ENCODE assay signal across 9 cellular contexts in the genomic region with DNA sequence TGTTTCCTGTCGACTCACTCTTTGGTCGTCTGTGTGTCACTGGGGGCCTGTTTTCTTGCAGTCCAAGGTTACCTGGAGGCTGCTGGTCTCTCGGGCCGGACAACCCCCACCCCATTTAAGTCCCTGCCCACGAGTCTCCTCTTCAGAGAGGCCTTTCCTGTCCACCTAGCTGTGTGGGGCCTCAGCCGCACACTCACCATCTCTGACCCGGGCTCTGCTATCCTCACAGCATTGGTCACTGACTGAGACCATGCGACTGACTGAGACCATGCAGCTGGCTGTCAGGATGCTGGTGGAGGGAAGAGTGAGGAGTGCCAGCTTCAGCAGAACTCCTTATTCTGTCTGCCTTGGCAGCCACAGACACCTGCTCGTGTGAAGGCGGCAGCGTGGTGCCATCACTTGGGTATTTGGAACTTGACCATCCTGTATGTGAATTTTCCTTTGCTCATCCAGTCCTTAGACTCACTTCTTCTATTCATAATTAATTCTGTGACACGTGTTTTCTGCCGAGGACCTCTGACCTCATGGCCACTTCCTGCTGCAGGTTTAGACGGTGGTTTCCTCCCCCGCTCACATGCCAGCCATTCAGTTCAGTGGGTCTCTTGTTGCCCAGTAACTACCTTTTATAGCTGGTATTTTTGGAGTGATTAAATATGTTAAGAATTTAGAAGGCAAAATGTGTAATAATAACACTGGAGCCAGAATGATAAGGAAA. TPM values are rescaled to one million over a fixed set of nuclear protein-coding genes. Genes with fewer than 3 reads are reported as not detected.
DNase-seq lines count a peak whose midpoint lies in the region; ATAC-seq and TF ChIP-seq lines count a peak whose summit lies in the region.
"Had no signal": no experiment of that assay in that cellular context is flagged by ENCODE, and none has a peak within 500 bp of the region (broad histone marks: within the 10 kb centered on the region; RNA-seq: fewer than 3 reads in every experiment).

No MANE protein-coding gene starts in this region.

- H3K4me1 ChIP-seq in endodermal cell (ENCODE audit: control insufficient read depth, insufficient read depth, low read length), result no peaks in the 10 kb centered on the region

- no peaks in the 10 kb centered on the region for H3K27me3 ChIP-seq in endodermal cell (ENCODE audit: control insufficient read depth, insufficient read depth, low read length, poor library complexity, severe bottlenecking)

- H3K9me3 ChIP-seq in endodermal cell (ENCODE audit: control insufficient read depth, low read length), result no peaks in the 10 kb centered on the region

- TF ChIP-seq CTCF in endodermal cell (conservative IDR thresholded peaks at IDR 0.05) (no peak), GM13977 (IDR thresholded peaks at IDR 0.05; ENCODE audit: extremely low read depth, insufficient read depth, missing control alignments) (no peak)

- H3K27ac Mint-ChIP-seq in T-helper 1 cell treated with Interleukin-12 subunit alpha and Interleukin-12 subunit beta and Interleukin-4 antibody, amounts not matched to agents 30 μg/mL and 1 μg/mL, for 36 hours, result peak overlapping the region; percentile 68
- peak overlapping the region; percentile 0 for H3K27ac Mint-ChIP-seq in endodermal cell

- H3K4me3 Mint-ChIP-seq in T-helper 1 cell treated with Interleukin-12 subunit alpha and Interleukin-12 subunit beta and Interleukin-4 antibody, amounts not matched to agents 30 μg/mL and 1 μg/mL, for 36 hours, result peak overlapping the region; percentile 36
- H3K4me3 Mint-ChIP-seq in endodermal cell, result no peak overlapping the region

- no peak overlapping the region for H3K4me3 ChIP-seq in endodermal cell (ENCODE audit: low read length)

- peak overlapping the region; percentile 38 for H3K27ac ChIP-seq in endodermal cell (ENCODE audit: low read depth, low read length)
- H3K27ac ChIP-seq: 22Rv1 had no signal

- H3K9me3 Mint-ChIP-seq in T-helper 1 cell treated with Interleukin-12 subunit alpha and Interleukin-12 subunit beta and Interleukin-4 antibody, amounts not matched to agents 30 μg/mL and 1 μg/mL, for 36 hours, result no peaks in the 10 kb centered on the region
- peaks cover 12% of the 10 kb centered on the region for H3K9me3 Mint-ChIP-seq in endodermal cell

- no peaks in the 10 kb centered on the region for H3K36me3 Mint-ChIP-seq in T-helper 1 cell treated with Interleukin-12 subunit alpha and Interleukin-12 subunit beta and Interleukin-4 antibody, amounts not matched to agents 30 μg/mL and 1 μg/mL, for 36 hours (ENCODE audit: low read depth)
- peaks cover 29% of the 10 kb centered on the region for H3K36me3 Mint-ChIP-seq in endodermal cell (ENCODE audit: low read depth)

- DNase-seq in NCI-H146 (lab: John Stamatoyannopoulos, UW), result peak; percentile 20
- no peak for DNase-seq in NCI-H146 treated with DMSO at 0.1 percent for 48 hours (lab: John Stamatoyannopoulos, UW; ENCODE audit: unreplicated experiment)
- no peak for DNase-seq in endodermal cell
- DNase-seq in stimulated activated CD8-positive, alpha-beta memory T cell treated with anti-CD3 and anti-CD28 coated beads, Interleukin-15, amount 100 ng/mL, for 48 hours (ENCODE audit: low read depth in 2 of 2), result peak; percentile 19 to 28
- no peak for DNase-seq in GM13977 (ENCODE audit: low spot score)
- DNase-seq in NCI-H1694 (lab: John Stamatoyannopoulos, UW), result no peak

- ATAC-seq in HG03439 (IDR thresholded peaks at IDR 0.05; ENCODE audit: unreplicated experiment), result no peak

- H3K36me3 ChIP-seq in endodermal cell (ENCODE audit: control insufficient read depth, insufficient read depth, low read length), result peaks cover 14% of the 10 kb centered on the region

- 90 to 92% methylated on average over 9 to 15 of the region's 15 CpGs for WGBS in endodermal cell (ENCODE audit: insufficient coverage in 1 of 2, insufficient read length in 1 of 2), 2 experiments

- H3K27me3 Mint-ChIP-seq in T-helper 1 cell treated with Interleukin-12 subunit alpha and Interleukin-12 subunit beta and Interleukin-4 antibody, amounts not matched to agents 30 μg/mL and 1 μg/mL, for 36 hours (ENCODE audit: low read depth), result peaks cover 6% of the 10 kb centered on the region
- no peaks in the 10 kb centered on the region for H3K27me3 Mint-ChIP-seq in endodermal cell (ENCODE audit: insufficient read depth)

- in situ Hi-C loops in GM13977 (cut with MboI; ENCODE audit: low pct_unique_long_range_greater_than_20kb, low sequenced_read_pairs, unreplicated experiment), result no loop called here

- no peak overlapping the region for H3K9ac ChIP-seq in endodermal cell (ENCODE audit: extremely low read depth, low read length, poor library complexity, severe bottlenecking)

- peaks cover 15% of the 10 kb centered on the region for H3K4me1 Mint-ChIP-seq in T-helper 1 cell treated with Interleukin-12 subunit alpha and Interleukin-12 subunit beta and Interleukin-4 antibody, amounts not matched to agents 30 μg/mL and 1 μg/mL, for 36 hours (ENCODE audit: low read depth)
- no peaks in the 10 kb centered on the region for H3K4me1 Mint-ChIP-seq in endodermal cell

RNA-seq across cellular contexts. Expression of a gene that starts 47.5 kb away (rescaled TPM):
- 10 to 100 TPM; 39.0 to 39.6 TPM for total RNA-seq in endodermal cell
- polyA plus RNA-seq in endodermal cell (2013, experiment 1 of 2), result 23.2 TPM
- polyA plus RNA-seq in endodermal cell (2013, experiment 2 of 2), result 22.2 TPM

RNA-seq across cellular contexts. Expression of a gene that starts 58.9 kb away (rescaled TPM):
- 10 to 100 TPM; 21.9 to 28.3 TPM for total RNA-seq in endodermal cell
- polyA plus RNA-seq in endodermal cell (2013, experiment 1 of 2), result 14.1 TPM
- 10.9 TPM for polyA plus RNA-seq in endodermal cell (2013, experiment 2 of 2)

Comparison
In these comparisons a context has a peak if more than half of its experiments do, and no peak if none do; other contexts are left out.
1. DNase-seq: peak in NCI-H146 (single experiment) and stimulated activated CD8-positive, alpha-beta memory T cell treated with anti-CD3 and anti-CD28 coated beads, Interleukin-15, amount 100 ng/mL, for 48 hours (2 of 2); none in NCI-H146 treated with DMSO at 0.1 percent for 48 hours (single experiment), endodermal cell (single experiment), GM13977 (single experiment) and NCI-H1694 (single experiment).